Comparison of ENCODE assay signal across 10 cellular contexts in genomic region chr11:1747753-1748466, GRCh38. TPM values are rescaled to one million over a fixed set of nuclear protein-coding genes. Genes with fewer than 3 reads are reported as not detected.
A peak's percentile ranks its signal among the peaks of the same experiment; 100 is the strongest.
DNase-seq lines count a peak whose midpoint lies in the region; FAIRE-seq and TF ChIP-seq lines count a peak whose summit lies in the region.
"Had no signal": no experiment of that assay in that cellular context is flagged by ENCODE, and none has a peak within 500 bp of the region (broad histone marks: within the 10 kb centered on the region; RNA-seq: fewer than 3 reads in every experiment).

No MANE protein-coding gene starts in this region.

- peak overlapping the region in 1 of 4 donors; percentile 72 for H3K27ac ChIP-seq in Peyer's patch
- no peak overlapping the region for H3K27ac ChIP-seq in neuronal stem cell (replicated peaks; ENCODE audit: low read length)

- H4K8ac ChIP-seq in neuronal stem cell (ENCODE audit: low read depth, low read length) = peak overlapping the region; percentile 65

- H2AK5ac ChIP-seq in neuronal stem cell (ENCODE audit: low read depth, low read length) = peak overlapping the region; percentile 88

- H3K4me1 Mint-ChIP-seq in T-helper 2 cell treated with Interferon-gamma antibody and Interleukin-4, amounts not matched to agents 5 μg/mL and 100 μg/mL, for 36 hours (ENCODE audit: low read depth) = peaks cover 2% of the 10 kb centered on the region

- no peak overlapping the region for H4K91ac ChIP-seq in neuronal stem cell (ENCODE audit: low read depth, low read length, poor library complexity)

- H3K9me3 ChIP-seq in Peyer's patch (no peaks in the 10 kb centered on the region), neuronal stem cell (replicated peaks in 1 of 2; ENCODE audit: control insufficient read depth in 2 of 2, insufficient read depth in 1 of 2, low read depth in 1 of 2, low read length in 2 of 2) (peaks cover 0 to 8% of the 10 kb centered on the region in 2 donors)
- H3K9me3 ChIP-seq: MG63 had no signal

- H3K9me3 Mint-ChIP-seq in T-helper 2 cell treated with Interferon-gamma antibody and Interleukin-4, amounts not matched to agents 5 μg/mL and 100 μg/mL, for 36 hours = peaks cover 11% of the 10 kb centered on the region

- peaks cover 0 to 38% (median 15%) of the 10 kb centered on the region in 4 donors for H3K4me1 ChIP-seq in Peyer's patch
- peaks cover 0 to 14% of the 10 kb centered on the region in 2 donors for H3K4me1 ChIP-seq in neuronal stem cell (ENCODE audit: control insufficient read depth in 2 of 2, insufficient read depth in 1 of 2, low read depth in 1 of 2, low read length in 2 of 2)

- H3K27me3 ChIP-seq in Peyer's patch (peaks cover 0 to 3% of the 10 kb centered on the region in 2 donors), neuronal stem cell (ENCODE audit: control insufficient read depth in 3 of 3, insufficient read depth in 3 of 3, low read depth in 1 of 3, low read length in 3 of 3) (peaks cover 7 to 45% (median 44%) of the 10 kb centered on the region in 3 experiments)

- H3K18ac ChIP-seq in neuronal stem cell (ENCODE audit: low read length) = peak overlapping the region; percentile 74

- H3K23ac ChIP-seq in neuronal stem cell (ENCODE audit: low read depth, low read length, poor library complexity) = peak overlapping the region; percentile 52

- no peak for TF ChIP-seq CTCF in Peyer's patch (IDR thresholded peaks at IDR 0.05)

- DNase-seq in AG08395 (ENCODE audit: low spot score) (peak; percentile 33), Peyer's patch (peak in 1 of 3 donors; percentile 51), fibroblast of gingiva (ENCODE audit: low read depth) (peak; percentile 32), neuronal stem cell (ENCODE audit: low spot score) (no peak), HTR-8/SVneo (ENCODE audit: insufficient read length, low spot score) (no peak), KBM-7 (no peak), NCI-H2227 treated with DMSO at 0.1 percent for 48 hours (lab: John Stamatoyannopoulos, UW) (no peak)
- no peak for DNase-seq in T-helper 2 cell treated with Interferon-gamma antibody and Interleukin-4, amounts not matched to agents 5 μg/mL and 100 μg/mL, for 36 hours (ENCODE audit: low spot score)
- DNase-seq: MG63, SHP77 had no signal

- peaks cover 0 to 9% (median 0%) of the 10 kb centered on the region in 3 donors for H3K36me3 ChIP-seq in Peyer's patch
- peaks cover 3% of the 10 kb centered on the region in 2 donors for H3K36me3 ChIP-seq in neuronal stem cell (replicated peaks in 1 of 2; ENCODE audit: control insufficient read depth in 2 of 2, insufficient read depth in 2 of 2, low read length in 2 of 2)
- H3K36me3 ChIP-seq: MG63 had no signal

- no peak for TF ChIP-seq POLR2A in Peyer's patch (IDR thresholded peaks at IDR 0.05)

- H2BK5ac ChIP-seq in neuronal stem cell (ENCODE audit: low read length) = no peak overlapping the region

- H3K4ac ChIP-seq in neuronal stem cell (ENCODE audit: low read length) = no peak overlapping the region

- no peaks in the 10 kb centered on the region for H3K36me3 Mint-ChIP-seq in T-helper 2 cell treated with Interferon-gamma antibody and Interleukin-4, amounts not matched to agents 5 μg/mL and 100 μg/mL, for 36 hours (ENCODE audit: low read depth)

- H2BK120ac ChIP-seq in neuronal stem cell (ENCODE audit: low read depth, low read length) = no peak overlapping the region

- peak overlapping the region; percentile 26 to 50 (median 37) for H3K4me3 ChIP-seq in Peyer's patch
- H3K4me3 ChIP-seq in neuronal stem cell (ENCODE audit: low read length in 2 of 2) = peak overlapping the region in 1 of 2 donors; percentile 67

- WGBS in neuronal stem cell (ENCODE audit: extremely low coverage in 2 of 2, insufficient read length in 2 of 2, insufficient replicate concordance in 1 of 2), 2 donors = no CpG with 5 or more reads among the region's 50 CpGs

- peak overlapping the region; percentile 56 for H3K14ac ChIP-seq in neuronal stem cell (ENCODE audit: low read length)

- no peak overlapping the region for H2BK15ac ChIP-seq in neuronal stem cell (ENCODE audit: low read length)

- H3K4me3 Mint-ChIP-seq in T-helper 2 cell treated with Interferon-gamma antibody and Interleukin-4, amounts not matched to agents 5 μg/mL and 100 μg/mL, for 36 hours = no peak overlapping the region

- H2AFZ ChIP-seq in neuronal stem cell (ENCODE audit: low read length) = no peak overlapping the region

- no peak overlapping the region for H2BK12ac ChIP-seq in neuronal stem cell (ENCODE audit: low read length)

- H3K27me3 Mint-ChIP-seq in T-helper 2 cell treated with Interferon-gamma antibody and Interleukin-4, amounts not matched to agents 5 μg/mL and 100 μg/mL, for 36 hours (ENCODE audit: low read depth) = peaks cover 17% of the 10 kb centered on the region

- H3K27ac Mint-ChIP-seq in T-helper 2 cell treated with Interferon-gamma antibody and Interleukin-4, amounts not matched to agents 5 μg/mL and 100 μg/mL, for 36 hours = no peak overlapping the region

- no peak for FAIRE-seq in HTR-8/SVneo (lab: Jason Lieb, UNC)

- H3K4me2 ChIP-seq in neuronal stem cell (ENCODE audit: insufficient read depth, low read length, poor library complexity, severe bottlenecking) = peak overlapping the region; percentile 75

- no peak overlapping the region for H3K9ac ChIP-seq in neuronal stem cell (ENCODE audit: low read depth, low read length, poor library complexity)

- in situ Hi-C loops in KBM-7 (cut with MboI; ENCODE audit: low pct_unique_long_range_greater_than_20kb, low sequenced_read_pairs) = no loop called here

- H3K79me1 ChIP-seq in neuronal stem cell (ENCODE audit: low read depth, low read length) = no peaks in the 10 kb centered on the region

RNA-seq across cellular contexts. Expression of gene IFITM10, which starts 2.5 kb away (rescaled TPM):
- total RNA-seq in Peyer's patch = 1 to 10 TPM in 3 of 4 donors, under 1 TPM in 1; 0.88 to 5.0 (median 3.4) TPM
- polyA plus RNA-seq in neuronal stem cell (2013, experiment 1 of 2) = 0.40 TPM
- polyA plus RNA-seq in neuronal stem cell (2013, experiment 2 of 2) = 0.39 TPM

RNA-seq across cellular contexts. Expression of gene CTSD, which starts 15.8 kb away (rescaled TPM):
- total RNA-seq in Peyer's patch = 1,000 to 10,000 TPM in 2 of 4 donors, 100 to 1,000 TPM in 2; 129 to 1,688 (median 1,221) TPM
- 48.8 TPM for polyA plus RNA-seq in neuronal stem cell (2013, experiment 1 of 2)
- 46.1 TPM for polyA plus RNA-seq in neuronal stem cell (2013, experiment 2 of 2)

RNA-seq across cellular contexts. Expression of gene KRTAP5-6, which starts 50.9 kb away (rescaled TPM):
- not detected for total RNA-seq in Peyer's patch
- polyA plus RNA-seq in neuronal stem cell (2013, experiment 1 of 2) = not detected
- not detected for polyA plus RNA-seq in neuronal stem cell (2013, experiment 2 of 2)

Comparison
In these comparisons a context has a peak if more than half of its experiments do, and no peak if none do; other contexts are left out.
1. DNase-seq: peak in AG08395 (single experiment) and fibroblast of gingiva (single experiment); none in neuronal stem cell (single experiment), HTR-8/SVneo (single experiment), T-helper 2 cell treated with Interferon-gamma antibody and Interleukin-4, amounts not matched to agents 5 μg/mL and 100 μg/mL, for 36 hours (single experiment), KBM-7 (single experiment) and NCI-H2227 treated with DMSO at 0.1 percent for 48 hours (single experiment).